8 cellular contexts compared by ENCODE assay signal in genomic region chr6:79868098-79868722, GRCh38.
DNase-seq lines count a peak whose midpoint lies in the region; FAIRE-seq and TF ChIP-seq lines count a peak whose summit lies in the region.

No MANE protein-coding gene starts in this region.

- TF ChIP-seq CTCF in SU-DHL-6 (IDR thresholded peaks at IDR 0.05; ENCODE audit: insufficient read depth, low read length, poor library complexity, severe bottlenecking) (peak; percentile 62), epithelial cell of esophagus (IDR thresholded peaks at IDR 0.05; ENCODE audit: insufficient read depth, low read depth, low read length, missing control alignments) (peak; percentile 65)

- H3K4me3 ChIP-seq in SU-DHL-6 (ENCODE audit: insufficient read depth, low read length, poor library complexity, severe bottlenecking) = no peak overlapping the region
- peak overlapping the region; percentile 16 for H3K4me3 ChIP-seq in epithelial cell of esophagus (ENCODE audit: low read length)

- no peaks in the 10 kb centered on the region for H4K20me1 ChIP-seq in SU-DHL-6 (ENCODE audit: low read depth, low read length)

- H3K4me2 ChIP-seq in SU-DHL-6 (ENCODE audit: low read depth, low read length, poor library complexity, severe bottlenecking) = peak overlapping the region; percentile 30

- DNase-seq in ELR (ENCODE audit: low read depth) (peak; percentile 75), H54 (ENCODE audit: insufficient read length, low spot score) (peak; percentile 33), NCI-H187 (lab: John Stamatoyannopoulos, UW) (peak; percentile 78 to 86), epithelial cell of esophagus (ENCODE audit: low read depth) (peak; percentile 77), myocyte (ENCODE audit: low read depth) (peak; percentile 76)
- no peak for DNase-seq in activated CD4-positive, CD25-positive, alpha-beta regulatory T cell treated with anti-CD3 and anti-CD28 coated beads, Interleukin-2, amount 50 U/mL, for 72 hours
- no peak for DNase-seq in activated T-cell treated with anti-CD3 and anti-CD28 coated beads, Interleukin-2, amount 50 U/mL, for 1 hour

- H3K9me2 ChIP-seq in SU-DHL-6 (replicated peaks; ENCODE audit: insufficient read depth, low read length) = no peaks in the 10 kb centered on the region

- no peak overlapping the region for H3K27ac ChIP-seq in SU-DHL-6 (ENCODE audit: low read depth, low read length)

- FAIRE-seq in H54 (lab: Jason Lieb, UNC) = peak; percentile 87

- no peaks in the 10 kb centered on the region for H3K79me2 ChIP-seq in SU-DHL-6 (ENCODE audit: insufficient read depth, low read length)

- H3K9ac ChIP-seq in SU-DHL-6 (ENCODE audit: low read length) = no peak overlapping the region

- TF ChIP-seq POLR2A in H54 (IDR thresholded peaks at IDR 0.05; ENCODE audit: low read depth, low read length) = no peak

- no peaks in the 10 kb centered on the region for H3K9me3 ChIP-seq in SU-DHL-6 (ENCODE audit: insufficient read depth, low read length)

- H3K36me3 ChIP-seq in SU-DHL-6 (ENCODE audit: low read length) = no peaks in the 10 kb centered on the region

- peak overlapping the region; percentile 28 for H2AFZ ChIP-seq in SU-DHL-6 (ENCODE audit: low read depth, low read length, severe bottlenecking)

- H3K27me3 ChIP-seq in SU-DHL-6 (ENCODE audit: low read length) = no peaks in the 10 kb centered on the region

- no peaks in the 10 kb centered on the region for H3F3A ChIP-seq in SU-DHL-6 (ENCODE audit: insufficient read depth)

Comparison
In these comparisons a context has a peak if more than half of its experiments do, and no peak if none do; other contexts are left out.
1. DNase-seq: peak in ELR (single experiment), H54 (single experiment), NCI-H187 (2 of 2), epithelial cell of esophagus (single experiment) and myocyte (single experiment); none in activated CD4-positive, CD25-positive, alpha-beta regulatory T cell treated with anti-CD3 and anti-CD28 coated beads, Interleukin-2, amount 50 U/mL, for 72 hours (single experiment) and activated T-cell treated with anti-CD3 and anti-CD28 coated beads, Interleukin-2, amount 50 U/mL, for 1 hour (single experiment).